8 cellular contexts compared by ENCODE assay signal in the genomic region with DNA sequence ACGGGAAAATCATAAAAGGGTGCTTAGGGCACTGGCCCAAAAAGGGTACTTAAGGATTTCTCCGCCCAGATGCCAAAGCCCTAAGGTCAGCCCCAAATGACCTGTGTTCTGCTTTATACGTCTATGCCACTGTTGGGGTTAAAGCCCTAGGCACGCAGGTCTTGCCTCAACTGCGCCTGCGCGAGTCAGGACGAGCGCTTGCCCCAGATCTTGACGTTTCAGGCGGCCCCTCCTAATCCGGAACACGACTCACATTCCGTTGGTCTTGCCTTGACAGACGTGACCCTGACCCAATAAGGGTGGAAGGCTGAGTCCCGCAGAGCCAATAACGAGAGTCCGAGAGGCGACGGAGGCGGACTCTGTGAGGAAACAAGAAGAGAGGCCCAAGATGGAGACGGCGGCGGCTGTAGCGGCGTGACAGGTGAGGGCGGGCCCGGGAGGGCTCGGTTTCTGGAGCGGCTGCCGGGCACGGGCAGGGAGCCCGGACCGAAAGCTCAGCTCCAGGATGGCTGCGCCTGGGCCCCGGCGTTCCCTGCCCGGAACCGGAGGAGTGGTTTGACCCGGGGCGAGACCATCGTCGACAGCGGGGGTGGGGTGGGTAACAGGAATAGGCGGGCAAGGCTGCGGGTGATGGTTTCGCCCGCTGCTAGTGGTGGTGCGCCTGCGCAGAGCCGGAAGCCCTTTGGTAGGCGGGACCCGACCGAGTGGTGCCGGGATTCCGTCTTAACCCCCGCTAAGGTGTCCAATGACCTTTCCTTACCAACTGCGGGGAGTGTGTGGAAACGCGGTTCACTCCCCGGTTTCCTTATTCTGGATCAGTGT. TPM values are rescaled to one million over a fixed set of nuclear protein-coding genes. Genes with fewer than 3 reads are reported as not detected.
DNase-seq lines count a peak whose midpoint lies in the region; TF ChIP-seq lines count a peak whose summit lies in the region.

Gene ARAF, plus strand, starts transcription at position 375 of the 822 bp plus-strand sequence. CDS start 1,763 bp downstream, outside the sequence.

- CTCF ChIA-PET in activated CD8-positive, alpha-beta memory T cell treated with anti-CD3 and anti-CD28 coated beads for 36 hours (lab: Charles Lee), result no interaction called here

- DNase-seq in CMK (ENCODE audit: low read depth) (peak; percentile 99), GM20000 (ENCODE audit: low spot score) (peak; percentile 87), HT-29 (ENCODE audit: low spot score) (peak; percentile 97), NOMO-1 (lab: John Stamatoyannopoulos, UW; ENCODE audit: unreplicated experiment in 2 of 2) (peak; percentile 85 to 94), lung microvascular endothelial cell (ENCODE audit: low read depth in 2 of 2) (peak; percentile 99)
- DNase-seq in effector CD8-positive, alpha-beta T cell (lab: John Stamatoyannopoulos, UW), result peak; percentile 95
- DNase-seq in stimulated activated CD4-positive, alpha-beta T cell treated with anti-CD3 and anti-CD28 coated beads, TNF-alpha, amount 100 ng/mL, for 48 hours (ENCODE audit: low read depth in 3 of 3), result peak; percentile 88 to 93 (median 88)

- TF ChIP-seq CTCF in GM20000 (IDR thresholded peaks at IDR 0.05; ENCODE audit: extremely low read depth, missing control alignments), result no peak

- POLR2A ChIA-PET in activated CD8-positive, alpha-beta memory T cell treated with anti-CD3 and anti-CD28 coated beads for 36 hours (lab: Charles Lee), result interaction anchor here (1.0 kb wide), 1 partner anchor 416 kb away, joined by 3 read pairs; the partner anchor contains the start of gene RBM10

RNA-seq across cellular contexts. Expression of gene ARAF, which starts in this region (rescaled TPM):
- 47.0 and 55.7 TPM in 2 replicates for total RNA-seq in HT-29 (2014; rRNA removed; shearing (Covaris generic))
- total RNA-seq in activated CD8-positive, alpha-beta memory T cell treated with anti-CD3 and anti-CD28 coated beads for 36 hours, result 10 to 100 TPM; 69.8 to 75.9 TPM
- total RNA-seq in lung microvascular endothelial cell, result 7.4 and 12.9 TPM in 2 replicates

Comparison
In these comparisons a context has a peak if more than half of its experiments do, and no peak if none do; other contexts are left out.
1. Peak in every context shown above with its lines: DNase-seq.